ENCODE assay signal across 8 cellular contexts in the genomic region with DNA sequence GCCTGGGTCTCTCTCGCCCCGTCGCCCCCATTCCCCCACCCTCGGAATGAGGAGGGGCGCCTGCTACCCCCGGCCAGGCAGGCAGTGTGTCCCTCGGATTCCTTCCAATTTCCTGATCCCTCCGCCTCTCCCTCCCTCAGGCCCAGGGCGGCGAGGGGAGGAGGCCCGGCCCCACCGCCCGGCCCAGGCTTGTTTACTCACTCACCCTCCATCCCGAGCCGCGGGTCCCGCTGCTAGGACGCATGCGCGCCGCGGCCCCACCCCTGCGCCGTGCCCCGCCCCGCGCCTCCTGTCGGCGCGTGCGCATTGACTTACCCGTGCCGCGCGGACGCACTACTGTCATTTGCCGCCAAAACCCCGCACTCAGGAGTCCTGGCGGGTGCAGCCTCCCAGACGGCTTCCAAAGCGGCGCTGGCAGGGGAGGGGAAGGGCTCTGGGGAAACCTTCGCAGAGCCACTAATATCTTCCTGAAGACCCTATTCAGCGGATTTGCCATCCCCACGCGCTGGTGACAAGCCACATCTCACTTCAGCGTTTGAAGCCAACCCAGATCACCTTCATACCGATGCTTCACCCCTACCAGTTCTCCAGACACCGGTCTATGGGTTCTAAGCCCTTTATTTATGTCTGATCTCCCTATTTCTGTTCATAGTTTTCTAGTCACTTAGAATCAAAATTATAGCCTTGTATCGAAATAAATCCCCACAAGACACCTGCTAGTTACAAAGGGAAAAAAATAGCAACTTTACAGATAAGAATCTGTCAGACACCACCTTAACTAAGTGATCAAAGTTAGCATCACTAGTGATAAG. TPM values are rescaled to one million over a fixed set of nuclear protein-coding genes. Genes with fewer than 3 reads are reported as not detected.
DNase-seq lines count a peak whose midpoint lies in the region; ATAC-seq and TF ChIP-seq lines count a peak whose summit lies in the region.

Gene EZH1 (minus strand): TSS at position 235 of the 812 bp plus-strand sequence. CDS start 16,099 bp downstream, outside the sequence.

- H3K27ac ChIP-seq in Peyer's patch (peak within 1 kb of the TSS; percentile 86 to 95 (median 94)), muscle layer of colon (ENCODE audit: low read depth, low read length) (peak within 1 kb of the TSS; percentile 90)

- peak within 1 kb of the TSS; percentile 66 to 83 (median 76) for H3K4me3 ChIP-seq in Peyer's patch
- peak within 1 kb of the TSS; percentile 77 to 83 for H3K4me3 ChIP-seq in muscle layer of colon (ENCODE audit: low read depth in 1 of 2, low read length in 2 of 2)

- peaks cover 0 to 12% (median 1%) of the 10 kb centered on the region in 4 donors for H3K4me1 ChIP-seq in Peyer's patch
- peaks cover 12% of the 10 kb centered on the region for H3K4me1 ChIP-seq in muscle layer of colon (ENCODE audit: insufficient read depth, low read length)

- H3K9me3 ChIP-seq in Peyer's patch (no peaks in the 10 kb centered on the region), muscle layer of colon (ENCODE audit: low read length) (no peaks in the 10 kb centered on the region)

- peak in 3 of 6 experiments; percentile 31 to 37 (median 32) for TF ChIP-seq CTCF in Peyer's patch (IDR thresholded peaks at IDR 0.05)

- H3K27me3 ChIP-seq in Peyer's patch (no peaks in the 10 kb centered on the region), muscle layer of colon (ENCODE audit: control insufficient read depth in 1 of 2, insufficient read depth in 2 of 2, low read length in 2 of 2) (no peaks in the 10 kb centered on the region)

- DNase-seq in DMS 273 treated with DMSO at 0.1 percent for 48 hours (lab: John Stamatoyannopoulos, UW) (peak; percentile 66), KG1 (lab: John Stamatoyannopoulos, UW) (peak; percentile 57), Peyer's patch (peak; percentile 86 to 94 (median 93))
- peak; percentile 97 for DNase-seq in activated T-cell treated with anti-CD3 and anti-CD28 coated beads, Interleukin-2, amount 50 U/mL, for 48 hours
- peak; percentile 76 to 82 for DNase-seq in stimulated activated CD8-positive, alpha-beta memory T cell treated with anti-CD3 and anti-CD28 coated beads, Interleukin-7, amount 100 ng/mL, for 1 hour (ENCODE audit: low read depth in 2 of 2)

- TF ChIP-seq POLR2A in Peyer's patch (IDR thresholded peaks at IDR 0.05) = peak; percentile 48 to 74

- H3K9ac ChIP-seq in muscle layer of colon (ENCODE audit: low read length) = peak within 1 kb of the TSS; percentile 65

- ATAC-seq in GM21529 (IDR thresholded peaks at IDR 0.05; ENCODE audit: unreplicated experiment) (peak; percentile 74), esophagus mucosa (peak; percentile 99)

- H3K36me3 ChIP-seq in Peyer's patch (no peaks in the 10 kb centered on the region), muscle layer of colon (ENCODE audit: insufficient read depth, low read length) (no peaks in the 10 kb centered on the region)

RNA-seq across cellular contexts. Expression of gene EZH1, which starts in this region (rescaled TPM):
- 100 to 1,000 TPM in 1 of 4 donors, 10 to 100 TPM in 3; 33.5 to 120 (median 64.4) TPM for total RNA-seq in Peyer's patch
- 14.4 TPM for total RNA-seq in esophagus mucosa

Comparison
In these comparisons a context has a peak if more than half of its experiments do, and no peak if none do; other contexts are left out.
1. Peak in every context shown above with its lines: DNase-seq, ATAC-seq, H3K4me3 ChIP-seq and H3K27ac ChIP-seq.